8 cellular contexts compared by ENCODE assay signal in the genomic region with DNA sequence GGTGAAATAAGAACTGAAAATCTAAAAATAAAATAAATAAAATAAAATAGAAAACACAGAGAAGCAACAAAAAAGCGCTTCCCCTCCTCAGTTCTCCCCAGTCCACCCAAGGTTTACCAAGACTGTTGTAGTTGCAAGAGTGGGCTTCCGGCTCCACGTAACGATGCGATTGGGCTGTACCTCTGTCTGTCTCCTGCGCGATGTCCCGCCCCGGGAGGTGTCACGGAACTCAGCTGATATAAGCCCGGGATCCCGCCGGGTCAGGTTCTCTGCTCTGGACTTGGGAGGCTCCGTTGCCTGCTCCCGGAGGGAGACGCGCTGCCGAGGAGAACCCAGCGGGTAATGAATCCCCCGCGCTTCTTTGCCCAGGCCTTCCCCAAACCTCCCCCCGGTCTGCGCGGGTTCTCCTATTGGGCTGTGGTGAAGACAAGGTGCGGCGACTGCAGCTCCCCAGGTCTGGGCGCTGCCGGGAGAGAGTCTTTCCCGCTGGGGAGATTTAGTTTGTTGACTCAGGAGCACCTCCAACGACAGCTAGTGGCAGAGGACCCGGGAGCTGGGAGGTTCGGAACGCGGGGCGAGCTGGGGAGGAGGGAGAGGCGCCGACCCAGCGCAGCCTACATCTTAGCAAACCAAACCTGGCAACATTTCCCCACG. TPM values are rescaled to one million over a fixed set of nuclear protein-coding genes. Genes with fewer than 3 reads are reported as not detected.
DNase-seq lines count a peak whose midpoint lies in the region; ATAC-seq, FAIRE-seq and TF ChIP-seq lines count a peak whose summit lies in the region.

A gene (plus strand): TSS at position 268 of the 654 bp plus-strand sequence. CDS start 15,619 bp downstream, outside the sequence.

- H3K9me3 ChIP-seq in ES-I3 (ENCODE audit: control insufficient read depth, insufficient read depth, low read length) (no peaks in the 10 kb centered on the region), Loucy (ENCODE audit: insufficient read depth, low read depth, low read length) (no peaks in the 10 kb centered on the region), ovary (no peaks in the 10 kb centered on the region), thymus (ENCODE audit: control insufficient read depth) (no peaks in the 10 kb centered on the region)

- H3K27me3 Mint-ChIP-seq in activated naive CD8-positive, alpha-beta T cell treated with anti-CD3 and anti-CD28 coated beads, Interleukin-2, amount 50 U/mL, for 24 hours = no peaks in the 10 kb centered on the region

- H3K79me2 ChIP-seq in Loucy (ENCODE audit: insufficient read depth, low read length) = no peaks in the 10 kb centered on the region

- peaks cover 99% of the 10 kb centered on the region for H3K27me3 ChIP-seq in Loucy (ENCODE audit: insufficient read depth, low read length, poor library complexity, severe bottlenecking)
- H3K27me3 ChIP-seq in ovary = no peaks in the 10 kb centered on the region
- H3K27me3 ChIP-seq in thymus (ENCODE audit: control insufficient read depth, insufficient read depth) = no peaks in the 10 kb centered on the region

- WGBS in ovary, 3 donors = 0% methylated on average over 39 of the region's 39 CpGs
- under 1% methylated on average over 39 of the region's 39 CpGs for WGBS in thymus

- H3K27ac ChIP-seq in ovary = peak within 1 kb of the TSS; percentile 78 to 88
- peak within 1 kb of the TSS; percentile 99 for H3K27ac ChIP-seq in thymus (ENCODE audit: low read depth)

- H3K36me3 Mint-ChIP-seq in activated naive CD8-positive, alpha-beta T cell treated with anti-CD3 and anti-CD28 coated beads, Interleukin-2, amount 50 U/mL, for 24 hours (ENCODE audit: low read depth) = peaks cover 17% of the 10 kb centered on the region

- H4K20me1 ChIP-seq in Loucy (ENCODE audit: insufficient read depth, low read length, poor library complexity, severe bottlenecking) = peaks cover 3% of the 10 kb centered on the region

- intact Hi-C loops in Right ventricle myocardium superior (cut with DNase I) = no loop called here
- intact Hi-C loops in ovary (cut with DNase I) = no loop called here

- H2AFZ ChIP-seq in Loucy (ENCODE audit: low read length) = peak within 1 kb of the TSS; percentile 88

- no peak for FAIRE-seq in H54 (lab: Jason Lieb, UNC)

- TF ChIP-seq CTCF in Loucy (conservative IDR thresholded peaks at IDR 0.05; ENCODE audit: low read length) (no peak), ovary (IDR thresholded peaks at IDR 0.05) (no peak)

- TF ChIP-seq POLR2A in H54 (IDR thresholded peaks at IDR 0.05; ENCODE audit: low read depth, low read length) (peak; percentile 92), ovary (IDR thresholded peaks at IDR 0.05) (peak; percentile 94)

- no peaks in the 10 kb centered on the region for H3F3A ChIP-seq in Loucy (ENCODE audit: low read depth)

- H3K9me2 ChIP-seq in Loucy (replicated peaks; ENCODE audit: low read depth, low read length) = no peaks in the 10 kb centered on the region

- peak within 1 kb of the TSS; percentile 94 for H3K27ac Mint-ChIP-seq in activated naive CD8-positive, alpha-beta T cell treated with anti-CD3 and anti-CD28 coated beads, Interleukin-2, amount 50 U/mL, for 24 hours

- TF ChIP-seq EP300 in ovary (IDR thresholded peaks at IDR 0.05) = no peak

- DNase-seq in H54 (ENCODE audit: insufficient read length, low spot score) (peak; percentile 78), SW480 (ENCODE audit: low spot score) (peak; percentile 92), Right ventricle myocardium superior (peak; percentile 97), ovary (peak; percentile 92 to 97 (median 95))
- peak; percentile 93 for DNase-seq in activated naive CD8-positive, alpha-beta T cell treated with anti-CD3 and anti-CD28 coated beads, Interleukin-2, amount 50 U/mL, for 24 hours

- H3K9ac ChIP-seq in ES-I3 (ENCODE audit: low read depth, low read length) (peak within 1 kb of the TSS; percentile 88), Loucy (ENCODE audit: low read depth, low read length, poor library complexity, severe bottlenecking) (peak within 1 kb of the TSS; percentile 61)

- ATAC-seq in activated naive CD8-positive, alpha-beta T cell treated with anti-CD3 and anti-CD28 coated beads, Interleukin-2, amount 50 U/mL, for 24 hours = peak; percentile 66
- peak; percentile 97 for ATAC-seq in Right ventricle myocardium superior (ENCODE audit: poor library complexity)

- H3K4me1 ChIP-seq in ES-I3 (ENCODE audit: insufficient read depth, low read length) = peaks cover 11% of the 10 kb centered on the region
- peaks cover 21% of the 10 kb centered on the region for H3K4me1 ChIP-seq in Loucy (ENCODE audit: insufficient read depth, low read length, poor library complexity, severe bottlenecking)
- H3K4me1 ChIP-seq in ovary (ENCODE audit: insufficient read depth) = peaks cover 7% of the 10 kb centered on the region
- peaks cover 29% of the 10 kb centered on the region for H3K4me1 ChIP-seq in thymus (ENCODE audit: control insufficient read depth, insufficient read depth, low read length)

- peak within 1 kb of the TSS; percentile 83 for H3K4me3 Mint-ChIP-seq in activated naive CD8-positive, alpha-beta T cell treated with anti-CD3 and anti-CD28 coated beads, Interleukin-2, amount 50 U/mL, for 24 hours

- H3K4me2 ChIP-seq in Loucy (ENCODE audit: low read depth, low read length, poor library complexity, severe bottlenecking) = peak within 1 kb of the TSS; percentile 75

- no peaks in the 10 kb centered on the region for H3K9me3 Mint-ChIP-seq in activated naive CD8-positive, alpha-beta T cell treated with anti-CD3 and anti-CD28 coated beads, Interleukin-2, amount 50 U/mL, for 24 hours

- H3K36me3 ChIP-seq in ES-I3 (ENCODE audit: insufficient read depth, low read length) (no peaks in the 10 kb centered on the region), Loucy (ENCODE audit: insufficient read depth, low read length) (no peaks in the 10 kb centered on the region), ovary (no peaks in the 10 kb centered on the region), thymus (ENCODE audit: control insufficient read depth, insufficient read depth) (peaks cover 8% of the 10 kb centered on the region)

- H3K4me1 Mint-ChIP-seq in activated naive CD8-positive, alpha-beta T cell treated with anti-CD3 and anti-CD28 coated beads, Interleukin-2, amount 50 U/mL, for 24 hours = peaks cover 77% of the 10 kb centered on the region

- H3K4me3 ChIP-seq in Loucy (ENCODE audit: low read length, poor library complexity, severe bottlenecking) (peak within 1 kb of the TSS; percentile 83), ovary (peak within 1 kb of the TSS; percentile 53), thymus (ENCODE audit: low read length) (peak within 1 kb of the TSS; percentile 88)

RNA-seq across cellular contexts. Expression of the gene that starts here (rescaled TPM):
- 11.4 TPM for total RNA-seq in Right ventricle myocardium superior
- total RNA-seq in ovary = 10 to 100 TPM in 6 of 7 donors, 1 to 10 TPM in 1; 8.7 to 22.7 (median 17.9) TPM
- 10 to 100 TPM in 1 of 2 donors, 1 to 10 TPM in 1; 4.5 to 19.7 TPM for polyA plus RNA-seq in ovary
- 24.8 TPM for polyA plus RNA-seq in thymus

Comparison
In these comparisons a context has a peak if more than half of its experiments do, and no peak if none do; other contexts are left out.
1. Peak in every context shown above with its lines: DNase-seq, ATAC-seq, H3K4me3 ChIP-seq and H3K27ac ChIP-seq.